ENCODE assay signal across 8 cellular contexts in genomic region chr1:151934048-151934493, GRCh38. TPM values are rescaled to one million over a fixed set of nuclear protein-coding genes. Genes with fewer than 3 reads are reported as not detected.
DNase-seq lines count a peak whose midpoint lies in the region; ATAC-seq and TF ChIP-seq lines count a peak whose summit lies in the region.

No MANE protein-coding gene starts in this region.

- H3K4me3 ChIP-seq in CD4-positive, CD25-positive, alpha-beta regulatory T cell (ENCODE audit: low read depth, low read length), result no peak overlapping the region
- H3K4me3 ChIP-seq in fibroblast of lung (replicated peaks in 1 of 4; ENCODE audit: control extremely low read depth in 1 of 4, insufficient read depth in 1 of 4, low read depth in 3 of 4, low read length in 4 of 4), result no peak overlapping the region

- H3K27me3 ChIP-seq in CD4-positive, CD25-positive, alpha-beta regulatory T cell (ENCODE audit: control insufficient read depth, insufficient read depth, low read length), result no peaks in the 10 kb centered on the region
- peaks cover 3% of the 10 kb centered on the region for H3K27me3 ChIP-seq in fibroblast of lung (ENCODE audit: control insufficient read depth, insufficient read depth, low read length)

- CTCF ChIA-PET in HEK293T (lab: Yijun Ruan, JAX), result interaction anchor here (0.6 to 5.7 kb wide), 14 partner anchors 26 to 1004 kb away, joined by 3 to 42 read pairs (median 6); no protein-coding TSS in a partner anchor

- H3K4me3 Mint-ChIP-seq in CD4-positive, CD25-positive, alpha-beta regulatory T cell, result no peak overlapping the region
- H3K4me3 Mint-ChIP-seq in nephron, result no peak overlapping the region

- no peaks in the 10 kb centered on the region for H4K20me1 ChIP-seq in fibroblast of lung (ENCODE audit: control insufficient read depth, extremely low read depth, insufficient read depth, low read length)

- H3K27me3 Mint-ChIP-seq in CD4-positive, CD25-positive, alpha-beta regulatory T cell, result peaks cover 4% of the 10 kb centered on the region
- H3K27me3 Mint-ChIP-seq in nephron (ENCODE audit: low read depth), result peaks cover 20% of the 10 kb centered on the region

- H3K4me1 Mint-ChIP-seq in CD4-positive, CD25-positive, alpha-beta regulatory T cell, result peaks cover 0 to 10% (median 6%) of the 10 kb centered on the region in 4 donors
- peaks cover 18% of the 10 kb centered on the region for H3K4me1 Mint-ChIP-seq in nephron

- H3K36me3 ChIP-seq in CD4-positive, CD25-positive, alpha-beta regulatory T cell (ENCODE audit: control insufficient read depth, insufficient read depth, low read length), result no peaks in the 10 kb centered on the region
- H3K36me3 ChIP-seq in fibroblast of lung (ENCODE audit: control insufficient read depth, insufficient read depth, low read length), result no peaks in the 10 kb centered on the region

- no peak overlapping the region for H3K27ac ChIP-seq in CD4-positive, CD25-positive, alpha-beta regulatory T cell (ENCODE audit: insufficient read depth, low read length, poor library complexity, severe bottlenecking)
- H3K27ac ChIP-seq in fibroblast of lung (ENCODE audit: insufficient read depth, low read length), result no peak overlapping the region

- H2AFZ ChIP-seq in fibroblast of lung (ENCODE audit: low read length), result no peak overlapping the region

- H3K79me2 ChIP-seq in fibroblast of lung (ENCODE audit: control insufficient read depth, insufficient read depth, low read length), result no peaks in the 10 kb centered on the region

- no peaks in the 10 kb centered on the region for H3K9me3 Mint-ChIP-seq in CD4-positive, CD25-positive, alpha-beta regulatory T cell
- H3K9me3 Mint-ChIP-seq in nephron, result peaks cover 4% of the 10 kb centered on the region

- no peaks in the 10 kb centered on the region for H3K9me3 ChIP-seq in CD4-positive, CD25-positive, alpha-beta regulatory T cell (ENCODE audit: control insufficient read depth in 2 of 2, low read length in 2 of 2)
- no peaks in the 10 kb centered on the region for H3K9me3 ChIP-seq in fibroblast of lung (ENCODE audit: control insufficient read depth, insufficient read depth, low read depth, low read length)

- peak overlapping the region in 2 of 3 donors; percentile 21 to 59 for H3K27ac Mint-ChIP-seq in CD4-positive, CD25-positive, alpha-beta regulatory T cell
- H3K27ac Mint-ChIP-seq in nephron, result peak overlapping the region in 1 of 3 experiments; percentile 10

- H3K36me3 Mint-ChIP-seq in CD4-positive, CD25-positive, alpha-beta regulatory T cell, result no peaks in the 10 kb centered on the region
- H3K36me3 Mint-ChIP-seq in nephron (ENCODE audit: low read depth), result no peaks in the 10 kb centered on the region

- peak; percentile 82 for ATAC-seq in CD4-positive, CD25-positive, alpha-beta regulatory T cell (ENCODE audit: low read depth in 2 of 2)
- no peak for ATAC-seq in HG02763 (IDR thresholded peaks at IDR 0.05; ENCODE audit: unreplicated experiment)
- ATAC-seq in GM21825 (IDR thresholded peaks at IDR 0.05; ENCODE audit: unreplicated experiment), result no peak

- peak; percentile 29 to 74 (median 67) for DNase-seq in CD4-positive, CD25-positive, alpha-beta regulatory T cell
- DNase-seq in HEK293T (ENCODE audit: extremely low spot score) (peak; percentile 74), NCI-H69 (lab: John Stamatoyannopoulos, UW) (peak; percentile 76), fibroblast of lung (ENCODE audit: low read depth in 2 of 2) (peak; percentile 50 to 69)
- peak; percentile 33 for DNase-seq in activated CD4-positive, alpha-beta T cell treated with anti-CD3 and anti-CD28 coated beads, Interleukin-2, amount 50 U/mL, for 1 hour

- H3K4me2 ChIP-seq in fibroblast of lung (ENCODE audit: extremely low read depth, insufficient read depth, low read length), result no peak overlapping the region

- H3K4me1 ChIP-seq in CD4-positive, CD25-positive, alpha-beta regulatory T cell (ENCODE audit: control insufficient read depth, insufficient read depth, low read length, poor library complexity, severe bottlenecking), result peaks cover 6% of the 10 kb centered on the region
- no peaks in the 10 kb centered on the region for H3K4me1 ChIP-seq in fibroblast of lung (ENCODE audit: control insufficient read depth, extremely low read depth, insufficient read depth, low read length)

- POLR2A ChIA-PET in HEK293T (lab: Yijun Ruan, JAX), result interaction anchor here (0.9 to 1.4 kb wide), 4 partner anchors 25 to 70 kb away, joined by 3 to 4 read pairs (median 4); partner anchors contain the start of genes S100A10 and THEM4

- H3K9ac ChIP-seq in fibroblast of lung (ENCODE audit: insufficient read depth, low read length), result no peak overlapping the region

- TF ChIP-seq CTCF in fibroblast of lung (conservative IDR thresholded peaks at IDR 0.05 in 1 of 2, IDR thresholded peaks at IDR 0.05 in 1 of 2; ENCODE audit: low read depth in 1 of 2, low read length in 2 of 2), result peak; percentile 86 to 95
- peak; percentile 89 to 92 (median 90) for TF ChIP-seq CTCF in nephron (IDR thresholded peaks at IDR 0.05; ENCODE audit: unreplicated experiment in 3 of 3)

TF ChIP-seq in HEK293T, 16 proteins besides CTCF, POLR2A, EP300 and RAD21:
- TF ChIP-seq FOXA1 (IDR thresholded peaks at IDR 0.05) (no peak), BHLHE40 (IDR thresholded peaks at IDR 0.05; ENCODE audit: borderline replicate concordance) (no peak), ARNT (IDR thresholded peaks at IDR 0.05) (no peak), FOXM1 (IDR thresholded peaks at IDR 0.05; ENCODE audit: borderline replicate concordance) (no peak), L3MBTL2 (conservative IDR thresholded peaks at IDR 0.05) (no peak), LEF1 (IDR thresholded peaks at IDR 0.05; ENCODE audit: borderline replicate concordance) (no peak), ELF4 (IDR thresholded peaks at IDR 0.05) (no peak), NFRKB (IDR thresholded peaks at IDR 0.05) (no peak), CTBP1 (IDR thresholded peaks at IDR 0.05; ENCODE audit: borderline replicate concordance) (no peak), ZNF384 (IDR thresholded peaks at IDR 0.05) (no peak), HDGF (IDR thresholded peaks at IDR 0.05; ENCODE audit: borderline replicate concordance) (no peak), FOXK2 (IDR thresholded peaks at IDR 0.05) (no peak), SP1 (IDR thresholded peaks at IDR 0.05) (no peak), SUZ12 (IDR thresholded peaks at IDR 0.05) (no peak), TARDBP (IDR thresholded peaks at IDR 0.05) (no peak)
- TF ChIP-seq, protein P1, sequence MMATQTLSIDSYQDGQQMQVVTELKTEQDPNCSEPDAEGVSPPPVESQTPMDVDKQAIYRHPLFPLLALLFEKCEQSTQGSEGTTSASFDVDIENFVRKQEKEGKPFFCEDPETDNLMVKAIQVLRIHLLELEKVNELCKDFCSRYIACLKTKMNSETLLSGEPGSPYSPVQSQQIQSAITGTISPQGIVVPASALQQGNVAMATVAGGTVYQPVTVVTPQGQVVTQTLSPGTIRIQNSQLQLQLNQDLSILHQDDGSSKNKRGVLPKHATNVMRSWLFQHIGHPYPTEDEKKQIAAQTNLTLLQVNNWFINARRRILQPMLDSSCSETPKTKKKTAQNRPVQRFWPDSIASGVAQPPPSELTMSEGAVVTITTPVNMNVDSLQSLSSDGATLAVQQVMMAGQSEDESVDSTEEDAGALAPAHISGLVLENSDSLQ (IDR thresholded peaks at IDR 0.05), result no peak

RNA-seq across cellular contexts. Expression of gene THEM4, which starts 24.8 kb away (rescaled TPM):
- total RNA-seq in CD4-positive, CD25-positive, alpha-beta regulatory T cell, result 69.5 TPM
- polyA plus RNA-seq in CD4-positive, CD25-positive, alpha-beta regulatory T cell, result 100 to 1,000 TPM in 3 of 4 donors, 10 to 100 TPM in 1; 99.1 to 146 (median 123) TPM
- total RNA-seq in fibroblast of lung, result 4.6 and 6.4 TPM in 2 replicates
- polyA plus RNA-seq in fibroblast of lung, result 15.8 and 18.7 TPM in 2 replicates
- polyA plus RNA-seq in fibroblast of lung (2012), result 9.9 and 10.7 TPM in 2 replicates
- 2.0 and 3.1 TPM in 2 replicates for polyA minus RNA-seq in fibroblast of lung (ENCODE audit: low replicate concordance)

RNA-seq across cellular contexts. Expression of gene S100A10, which starts 59.6 kb away (rescaled TPM):
- total RNA-seq in CD4-positive, CD25-positive, alpha-beta regulatory T cell, result 405 TPM
- 1,000 to 10,000 TPM; 1,242 to 1,844 (median 1,500) TPM for polyA plus RNA-seq in CD4-positive, CD25-positive, alpha-beta regulatory T cell
- 136 and 141 TPM in 2 replicates for total RNA-seq in fibroblast of lung
- polyA plus RNA-seq in fibroblast of lung, result 599 and 750 TPM in 2 replicates
- polyA plus RNA-seq in fibroblast of lung (2012), result 1,283 and 1,489 TPM in 2 replicates
- 47.8 and 52.6 TPM in 2 replicates for polyA minus RNA-seq in fibroblast of lung (ENCODE audit: low replicate concordance)

Comparison
In these comparisons a context has a peak if more than half of its experiments do, and no peak if none do; other contexts are left out.
1. ATAC-seq: peak in CD4-positive, CD25-positive, alpha-beta regulatory T cell (2 of 2); none in HG02763 (single experiment) and GM21825 (single experiment).
2. Peak in every context shown above with its lines, with median percentiles within 50 percentile points of each other: DNase-seq.